Comparison of ENCODE assay signal across 17 cellular contexts in genomic region chr17:72273301-72274056, GRCh38.
A peak's percentile ranks its signal among the peaks of the same experiment; 100 is the strongest.
DNase-seq lines count a peak whose midpoint lies in the region; TF ChIP-seq lines count a peak whose summit lies in the region.
"Had no signal": no experiment of that assay in that cellular context is flagged by ENCODE, and none has a peak within 500 bp of the region (broad histone marks: within the 10 kb centered on the region; RNA-seq: fewer than 3 reads in every experiment).

No MANE protein-coding gene starts in this region.

- no peaks in the 10 kb centered on the region for H3K36me3 ChIP-seq in HEK293 (ENCODE audit: control insufficient read depth in 2 of 2, insufficient read depth in 1 of 2, low read length in 2 of 2)

- no peak for TF ChIP-seq CTCF in HEK293 (tag by site-specific recombination; IDR thresholded peaks at IDR 0.05)

- H3K9me3 ChIP-seq in HEK293 (ENCODE audit: control insufficient read depth, insufficient read depth, low read depth, low read length) = no peaks in the 10 kb centered on the region

- H3K27ac ChIP-seq in HEK293 (ENCODE audit: extremely low read depth, low read depth, low read length) = no peak overlapping the region; the same call in 1 of the 2 replicates

- CTCF ChIA-PET in HEK293 (lab: Yijun Ruan, JAX) = no interaction called here

- DNase-seq in Daoy (ENCODE audit: low read depth) (peak; percentile 20), SW480 (ENCODE audit: low spot score) (peak; percentile 51), left kidney (ENCODE audit: low read depth, low spot score) (peak; percentile 54), NAMALWA (ENCODE audit: low spot score) (no peak), cortex of kidney (lab: John Stamatoyannopoulos, UW) (no peak)
- no peak for DNase-seq in activated CD8-positive, alpha-beta memory T cell treated with anti-CD3 and anti-CD28 coated beads for 24 hours
- DNase-seq: activated CD4-positive, alpha-beta T cell treated with anti-CD3 and anti-CD28 coated beads for 1 hour; aorta; CD4-positive, alpha-beta memory T cell; DMS79; GOT3; NCI-H1092 treated with DMSO at 0.1 percent for 48 hours; nephron progenitor cell; stimulated activated CD4-positive, alpha-beta T cell treated with anti-CD3 and anti-CD28 coated beads, Interleukin-2, amount 100 ng/mL, for 24 hours; stimulated activated naive CD4-positive, alpha-beta T cell treated with Interleukin-2 at 50 U/mL for 16 hours had no signal

- POLR2A ChIA-PET in HEK293 (lab: Yijun Ruan, JAX) = interaction anchor here (1.4 kb wide), 1 partner anchor 153 kb away, joined by 6 read pairs; the partner anchor contains the start of gene SOX9

- H3K4me1 ChIP-seq in HEK293 (ENCODE audit: control insufficient read depth, insufficient read depth, low read length) = peaks cover 6% of the 10 kb centered on the region

- no peak overlapping the region for H3K4me3 ChIP-seq in HEK293 (ENCODE audit: low read depth, low read length)
- H3K4me3 ChIP-seq: skin epidermis had no signal

TF ChIP-seq in HEK293, 187 proteins besides CTCF, POLR2A, EP300 and RAD21:
- TF ChIP-seq GLIS2 (tag by site-specific recombination; IDR thresholded peaks at IDR 0.05) (no peak), TRIM28 (IDR thresholded peaks at IDR 0.05; ENCODE audit: borderline replicate concordance, low read length) (0 out of 2 replicates have a peak, but pooled peaks have one; percentile 20), ZNF571 (tag by site-specific recombination; IDR thresholded peaks at IDR 0.05) (no peak)

Comparison
In these comparisons a context has a peak if more than half of its experiments do, and no peak if none do; other contexts are left out.
1. DNase-seq: peak in Daoy (single experiment), SW480 (single experiment) and left kidney (single experiment); none in NAMALWA (single experiment), cortex of kidney (single experiment) and activated CD8-positive, alpha-beta memory T cell treated with anti-CD3 and anti-CD28 coated beads for 24 hours (single experiment).